ENCODE assay signal across 28 cellular contexts in the genomic region with DNA sequence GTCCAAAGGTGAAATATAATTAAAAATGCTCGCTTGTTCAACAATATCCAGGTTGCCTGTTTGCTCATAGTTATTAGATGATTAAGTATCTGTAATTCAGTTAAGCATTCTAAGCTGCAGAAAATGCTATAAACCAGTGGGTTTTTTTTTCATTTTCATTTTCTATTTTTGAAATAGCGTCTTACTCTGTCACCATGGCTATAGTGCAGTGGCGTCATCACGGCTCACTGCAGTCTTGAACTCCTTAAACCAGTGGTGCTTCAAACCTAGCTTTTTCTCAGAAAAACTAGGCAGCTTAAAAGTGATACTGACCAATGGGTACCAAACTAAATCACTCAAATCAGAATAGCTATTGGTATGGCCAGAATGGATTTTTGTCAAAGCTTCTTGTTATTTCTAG.
"Had no signal": no experiment of that assay in that cellular context is flagged by ENCODE, and none has a peak within 500 bp of the region (broad histone marks: within the 10 kb centered on the region; RNA-seq: fewer than 3 reads in every experiment).

No MANE protein-coding gene starts in this region.

- H3K9ac ChIP-seq: neural progenitor cell, parathyroid adenoma had no signal

- H2AFZ ChIP-seq: neural progenitor cell, parathyroid adenoma had no signal

- H3K27ac ChIP-seq: neural progenitor cell, ovary, parathyroid adenoma, psoas muscle, right lobe of liver, sigmoid colon, stomach, thoracic aorta, thyroid gland, tibial nerve, upper lobe of left lung, vagina had no signal

- H3K27ac Mint-ChIP-seq: natural killer cell; nephron; neural progenitor cell; progenitor cell of endocrine pancreas; stimulated activated effector memory CD8-positive, alpha-beta T cell treated with anti-CD3 and anti-CD28 coated beads, Interleukin-12 subunit alpha, Interleukin-12 subunit beta, amount 100 ng/mL, for 72 hours; stimulated activated naive B cell treated with anti-CD40 and anti-IgM and Interleukin-4, amounts not matched to agents 10 μg/mL and 1 μg/mL and 100 μg/mL, for 72 hours; stimulated activated naive CD8-positive, alpha-beta T cell treated with anti-CD3 and anti-CD28 coated beads, Interleukin-15, Interleukin-2, amounts not matched to agents 100 ng/mL and 50 ng/mL, for 24 hours had no signal

- DNase-seq: natural killer cell; occipital lobe; ovary; posterior cingulate gyrus; psoas muscle; right cardiac atrium; right lobe of liver; sigmoid colon; small intestine; stimulated activated CD4-positive, alpha-beta T cell treated with anti-CD3 and anti-CD28 coated beads, Interleukin-15, amount 100 ng/mL, for 24 hours; stimulated activated CD4-positive, alpha-beta T cell treated with anti-CD3 and anti-CD28 coated beads, Interleukin-2, amount 100 ng/mL, for 24 hours; stimulated activated CD4-positive, alpha-beta T cell treated with anti-CD3 and anti-CD28 coated beads, Interleukin-2, amount 100 ng/mL, for 48 hours; stimulated activated CD4-positive, alpha-beta T cell treated with anti-CD3 and anti-CD28 coated beads, Interleukin-4, amount 100 ng/mL, for 24 hours; stimulated activated naive B cell treated with anti-CD40 and anti-IgM and Interleukin-4, amounts not matched to agents 10 μg/mL and 1 μg/mL and 100 μg/mL, for 72 hours; stimulated activated naive CD4-positive, alpha-beta T cell treated with Interleukin-2 at 50 U/mL for 16 hours; stomach; thyroid gland; trophoblast cell had no signal

- H3K79me2 ChIP-seq: parathyroid adenoma had no signal

- ATAC-seq: natural killer cell; psoas muscle; right cardiac atrium; right lobe of liver; stimulated activated effector memory CD8-positive, alpha-beta T cell treated with anti-CD3 and anti-CD28 coated beads, Interleukin-12 subunit alpha, Interleukin-12 subunit beta, amount 100 ng/mL, for 72 hours; stimulated activated naive B cell treated with anti-CD40 and anti-IgM and Interleukin-4, amounts not matched to agents 10 μg/mL and 1 μg/mL and 100 μg/mL, for 72 hours had no signal

- H3K4me1 ChIP-seq: neural progenitor cell, psoas muscle, sigmoid colon, stomach, thyroid gland, tibial nerve, upper lobe of left lung, vagina had no signal

- H3K36me3 ChIP-seq: neural progenitor cell, ovary, right lobe of liver, sigmoid colon, stomach, thoracic aorta, thyroid gland, tibial nerve, upper lobe of left lung, vagina had no signal

- H3K27me3 ChIP-seq: neural progenitor cell, ovary, right lobe of liver, sigmoid colon, stomach, thyroid gland, tibial nerve, upper lobe of left lung, vagina had no signal

- H3K4me2 ChIP-seq: neural progenitor cell had no signal

- H3K9me3 ChIP-seq: ovary, psoas muscle, right lobe of liver, sigmoid colon, stomach, thoracic aorta, thyroid gland, tibial nerve, upper lobe of left lung, vagina had no signal

- H3K36me3 Mint-ChIP-seq: natural killer cell; neural progenitor cell; stimulated activated effector memory CD8-positive, alpha-beta T cell treated with anti-CD3 and anti-CD28 coated beads, Interleukin-12 subunit alpha, Interleukin-12 subunit beta, amount 100 ng/mL, for 72 hours; stimulated activated naive B cell treated with anti-CD40 and anti-IgM and Interleukin-4, amounts not matched to agents 10 μg/mL and 1 μg/mL and 100 μg/mL, for 72 hours had no signal

- H3K4me3 ChIP-seq: neural progenitor cell, ovary, psoas muscle, right lobe of liver, sigmoid colon, stomach, thoracic aorta, thyroid gland, tibial nerve, upper lobe of left lung, vagina had no signal
